ENCODE assay signal across 8 cellular contexts in genomic region chr11:94134651-94135512, GRCh38. TPM values are rescaled to one million over a fixed set of nuclear protein-coding genes. Genes with fewer than 3 reads are reported as not detected.
DNase-seq lines count a peak whose midpoint lies in the region; ATAC-seq lines count a peak whose summit lies in the region.

No MANE protein-coding gene starts in this region.

- H3K27me3 Mint-ChIP-seq in activated naive CD4-positive, alpha-beta T cell treated with anti-CD3 and anti-CD28 coated beads, Interleukin-2, amount 10 ng/mL, durations not matched to agents 7 days and 5 days: no peaks in the 10 kb centered on the region

- H3K36me3 Mint-ChIP-seq in activated naive CD4-positive, alpha-beta T cell treated with anti-CD3 and anti-CD28 coated beads, Interleukin-2, amount 10 ng/mL, durations not matched to agents 7 days and 5 days: peaks cover 10% of the 10 kb centered on the region
- no peaks in the 10 kb centered on the region for H3K36me3 Mint-ChIP-seq in stimulated activated effector memory CD8-positive, alpha-beta T cell treated with anti-CD3 and anti-CD28 coated beads, Interleukin-12 subunit alpha, Interleukin-12 subunit beta, amount 100 ng/mL, for 72 hours

- H3K9me3 Mint-ChIP-seq in activated naive CD4-positive, alpha-beta T cell treated with anti-CD3 and anti-CD28 coated beads, Interleukin-2, amount 10 ng/mL, durations not matched to agents 7 days and 5 days: peaks cover 2% of the 10 kb centered on the region
- H3K9me3 Mint-ChIP-seq in stimulated activated effector memory CD8-positive, alpha-beta T cell treated with anti-CD3 and anti-CD28 coated beads, Interleukin-12 subunit alpha, Interleukin-12 subunit beta, amount 100 ng/mL, for 72 hours: peaks cover 2% of the 10 kb centered on the region

- DNase-seq in activated naive CD4-positive, alpha-beta T cell treated with Interleukin-2 at 50 U/mL for 16 hours: peak; percentile 35
- DNase-seq in activated naive CD4-positive, alpha-beta T cell treated with anti-CD3 and anti-CD28 coated beads, Interleukin-2, amount 10 ng/mL, durations not matched to agents 7 days and 5 days: no peak
- DNase-seq in KBM-7: peak; percentile 24
- peak; percentile 90 for DNase-seq in amniotic epithelial cell (ENCODE audit: low read depth)
- peak; percentile 82 for DNase-seq in kidney glomerular epithelial cell (lab: John Stamatoyannopoulos, UW)
- DNase-seq in stimulated activated effector memory CD8-positive, alpha-beta T cell treated with anti-CD3 and anti-CD28 coated beads, Interleukin-12 subunit alpha, Interleukin-12 subunit beta, amount 100 ng/mL, for 72 hours (ENCODE audit: low spot score in 2 of 2): peak in 1 of 2 donors; percentile 58
- no peak for DNase-seq in cerebellum (ENCODE audit: low spot score)

- H3K4me1 Mint-ChIP-seq in activated naive CD4-positive, alpha-beta T cell treated with anti-CD3 and anti-CD28 coated beads, Interleukin-2, amount 10 ng/mL, durations not matched to agents 7 days and 5 days: peaks cover 33% of the 10 kb centered on the region
- H3K4me1 Mint-ChIP-seq in stimulated activated effector memory CD8-positive, alpha-beta T cell treated with anti-CD3 and anti-CD28 coated beads, Interleukin-12 subunit alpha, Interleukin-12 subunit beta, amount 100 ng/mL, for 72 hours: peaks cover 58% of the 10 kb centered on the region

- no peak overlapping the region for H3K4me3 Mint-ChIP-seq in activated naive CD4-positive, alpha-beta T cell treated with anti-CD3 and anti-CD28 coated beads, Interleukin-2, amount 10 ng/mL, durations not matched to agents 7 days and 5 days
- peak overlapping the region; percentile 50 for H3K4me3 Mint-ChIP-seq in stimulated activated effector memory CD8-positive, alpha-beta T cell treated with anti-CD3 and anti-CD28 coated beads, Interleukin-12 subunit alpha, Interleukin-12 subunit beta, amount 100 ng/mL, for 72 hours

- CTCF ChIA-PET in activated naive CD4-positive, alpha-beta T cell treated with anti-CD3 and anti-CD28 coated beads, Interleukin-2, amount 10 ng/mL, durations not matched to agents 7 days and 5 days (lab: Charles Lee): interaction anchor here (1.7 kb wide), 1 partner anchor 12 kb away, joined by 3 read pairs; no protein-coding TSS in a partner anchor

- no peak overlapping the region for H3K27ac Mint-ChIP-seq in activated naive CD4-positive, alpha-beta T cell treated with anti-CD3 and anti-CD28 coated beads, Interleukin-2, amount 10 ng/mL, durations not matched to agents 7 days and 5 days
- H3K27ac Mint-ChIP-seq in stimulated activated effector memory CD8-positive, alpha-beta T cell treated with anti-CD3 and anti-CD28 coated beads, Interleukin-12 subunit alpha, Interleukin-12 subunit beta, amount 100 ng/mL, for 72 hours: peak overlapping the region; percentile 85

- in situ Hi-C loops in KBM-7 (cut with MboI; ENCODE audit: low pct_unique_long_range_greater_than_20kb, low sequenced_read_pairs): no loop called here

- ATAC-seq in stimulated activated effector memory CD8-positive, alpha-beta T cell treated with anti-CD3 and anti-CD28 coated beads, Interleukin-12 subunit alpha, Interleukin-12 subunit beta, amount 100 ng/mL, for 72 hours: peak; percentile 95
- no peak for ATAC-seq in HG03135 (IDR thresholded peaks at IDR 0.05; ENCODE audit: unreplicated experiment)

RNA-seq across cellular contexts. Expression of gene PANX1, which starts 6.2 kb away (rescaled TPM):
- 117 TPM for total RNA-seq in cerebellum

Comparison
In these comparisons a context has a peak if more than half of its experiments do, and no peak if none do; other contexts are left out.
1. DNase-seq: peak in activated naive CD4-positive, alpha-beta T cell treated with Interleukin-2 at 50 U/mL for 16 hours (single experiment), KBM-7 (single experiment), amniotic epithelial cell (single experiment) and kidney glomerular epithelial cell (single experiment); none in activated naive CD4-positive, alpha-beta T cell treated with anti-CD3 and anti-CD28 coated beads, Interleukin-2, amount 10 ng/mL, durations not matched to agents 7 days and 5 days (single experiment) and cerebellum (single experiment).